9 cellular contexts compared by ENCODE assay signal in genomic region chr12:118981285-118982201, GRCh38. TPM values are rescaled to one million over a fixed set of nuclear protein-coding genes. Genes with fewer than 3 reads are reported as not detected.
DNase-seq lines count a peak whose midpoint lies in the region; ATAC-seq and TF ChIP-seq lines count a peak whose summit lies in the region.
"Had no signal": no experiment of that assay in that cellular context is flagged by ENCODE, and none has a peak within 500 bp of the region (broad histone marks: within the 10 kb centered on the region; RNA-seq: fewer than 3 reads in every experiment).

SRRM4 (plus strand) TSS chr12:118981541; CDS start chr12:118981883, 342 bp downstream.

- ATAC-seq in GM19397 (IDR thresholded peaks at IDR 0.05; ENCODE audit: unreplicated experiment) (no peak), GM21825 (IDR thresholded peaks at IDR 0.05; ENCODE audit: unreplicated experiment) (no peak), HG03565 (IDR thresholded peaks at IDR 0.05; ENCODE audit: unreplicated experiment) (no peak)

- H3K4me1 Mint-ChIP-seq in brain = peaks cover 24% of the 10 kb centered on the region

- H3K9me3 Mint-ChIP-seq in brain = peaks cover 0 to 8% (median 0%) of the 10 kb centered on the region in 5 experiments

- peak within 1 kb of the TSS; percentile 59; the same call in 1 of the 2 replicates for H3K9ac ChIP-seq in ES-I3 (ENCODE audit: low read depth, low read length)

- TF ChIP-seq CTCF in brain (conservative IDR thresholded peaks at IDR 0.05) = no peak

- H3K36me3 ChIP-seq in ES-I3 (ENCODE audit: insufficient read depth, low read length) = no peaks in the 10 kb centered on the region

- H3K4me1 ChIP-seq in ES-I3 (ENCODE audit: insufficient read depth, low read length) = 0 out of 2 replicates have a peak, but pooled peaks cover 3% of the 10 kb centered on the region

- H3K27ac Mint-ChIP-seq in brain = peak within 1 kb of the TSS; percentile 87 to 98 (median 96)

- H3K36me3 Mint-ChIP-seq in brain = no peaks in the 10 kb centered on the region

- peaks cover 34% of the 10 kb centered on the region for H3K27me3 Mint-ChIP-seq in brain

- H3K4me3 Mint-ChIP-seq in brain = peak within 1 kb of the TSS; percentile 87 to 98 (median 95)

- H3K9me3 ChIP-seq in ES-I3 (ENCODE audit: control insufficient read depth, insufficient read depth, low read length) = no peaks in the 10 kb centered on the region

- DNase-seq in NCI-H2107 treated with DMSO at 0.1 percent for 48 hours (lab: John Stamatoyannopoulos, UW; ENCODE audit: unreplicated experiment) (peak; percentile 92), midbrain (lab: John Stamatoyannopoulos, UW) (peak; percentile 40)
- no peak for DNase-seq in stimulated activated CD4-positive, alpha-beta T cell treated with anti-CD3 and anti-CD28 coated beads, Interleukin-15, amount 100 ng/mL, for 24 hours
- DNase-seq: activated CD4-positive, CD25-positive, alpha-beta regulatory T cell treated with anti-CD3 and anti-CD28 coated beads, Interleukin-2, amount 50 U/mL, for 72 hours had no signal

RNA-seq across cellular contexts. Expression of gene SRRM4, which starts in this region (rescaled TPM):
- polyA plus RNA-seq in brain (ENCODE audit: insufficient read depth, low read depth, low replicate concordance) = 10.0 TPM
